In genomic region chr4:39043697-39044363, GRCh38 we compare ENCODE assay signal across 8 cellular contexts. TPM values are rescaled to one million over a fixed set of nuclear protein-coding genes. Genes with fewer than 3 reads are reported as not detected.
A peak's percentile ranks its signal among the peaks of the same experiment; 100 is the strongest.
DNase-seq lines count a peak whose midpoint lies in the region; ATAC-seq lines count a peak whose summit lies in the region.

No MANE protein-coding gene starts in this region.

- H3K27me3 ChIP-seq in mesendoderm (ENCODE audit: insufficient read depth, low read length, poor library complexity) (no peaks in the 10 kb centered on the region), aorta (ENCODE audit: control insufficient read depth in 1 of 2, insufficient read depth in 2 of 2, low read length in 1 of 2) (no peaks in the 10 kb centered on the region)

- H2AK5ac ChIP-seq in mesendoderm (ENCODE audit: low read length), result no peak overlapping the region

- peak overlapping the region; percentile 68 for H3K18ac ChIP-seq in mesendoderm (ENCODE audit: low read length)

- H3K9ac ChIP-seq in mesendoderm (ENCODE audit: low read length), result peak overlapping the region; percentile 62

- no peak overlapping the region for H4K5ac ChIP-seq in mesendoderm (ENCODE audit: low read length)

- H3K4me1 ChIP-seq in mesendoderm (ENCODE audit: control insufficient read depth, low read depth, low read length) (peaks cover 5% of the 10 kb centered on the region), aorta (ENCODE audit: control insufficient read depth in 1 of 2, insufficient read depth in 2 of 2, low read length in 2 of 2) (no peaks in the 10 kb centered on the region)

- H2BK120ac ChIP-seq in mesendoderm (ENCODE audit: low read depth, low read length), result no peak overlapping the region

- no peak overlapping the region for H4K8ac ChIP-seq in mesendoderm (ENCODE audit: low read depth, low read length)

- H2BK15ac ChIP-seq in mesendoderm (replicated peaks; ENCODE audit: low read depth), result peak overlapping the region; percentile 85

- H3K27ac ChIP-seq in mesendoderm (ENCODE audit: low read depth, low read length) (peak overlapping the region; percentile 33), aorta (ENCODE audit: low read depth in 1 of 2, low read length in 2 of 2) (peak overlapping the region in 1 of 2 donors; percentile 36)

- H3K9me3 ChIP-seq in aorta (ENCODE audit: control insufficient read depth, low read length), result no peaks in the 10 kb centered on the region

- DNase-seq in NCI-H1417 (lab: John Stamatoyannopoulos, UW), result peak in 2 of 3 experiments; percentile 31 to 68
- DNase-seq in NCI-H1417 treated with DMSO at 0.1 percent for 48 hours (lab: John Stamatoyannopoulos, UW), result no peak
- peak; percentile 82 for DNase-seq in OCI-M1 (lab: John Stamatoyannopoulos, UW)
- peak; percentile 56 for DNase-seq in cerebellar cortex (ENCODE audit: low spot score)
- DNase-seq in mesendoderm, result peak; percentile 14
- DNase-seq in aorta, result no peak
- DNase-seq in kidney glomerular epithelial cell (lab: John Stamatoyannopoulos, UW), result no peak

- H3K4me3 ChIP-seq in mesendoderm (ENCODE audit: low read length) (peak overlapping the region; percentile 45), aorta (ENCODE audit: low read length in 2 of 2) (peak overlapping the region; percentile 76 to 88)

- intact Hi-C loops in aorta (cut with DNase I), result no loop called here

- H3K4ac ChIP-seq in mesendoderm (ENCODE audit: low read depth, low read length), result no peak overlapping the region

- peak overlapping the region; percentile 85 for H3K56ac ChIP-seq in mesendoderm (ENCODE audit: low read length)

- peak overlapping the region; percentile 35 for H3K4me2 ChIP-seq in mesendoderm (ENCODE audit: low read length)

- no peaks in the 10 kb centered on the region for H3K36me3 ChIP-seq in mesendoderm (ENCODE audit: control insufficient read depth, insufficient read depth, low read length)
- H3K36me3 ChIP-seq in aorta (ENCODE audit: control insufficient read depth in 1 of 2, insufficient read depth in 2 of 2, low read length in 1 of 2), result no peaks in the 10 kb centered on the region

- WGBS in mesendoderm (ENCODE audit: extremely low coverage, insufficient coverage, low lambda C conversion rate), result no CpG with 5 or more reads among the region's 9 CpGs
- 8 to 10% methylated on average over 9 of the region's 9 CpGs for WGBS in aorta, 2 donors

- ATAC-seq in aorta (ENCODE audit: low FRiP score), result no peak
- ATAC-seq in HG03521 (IDR thresholded peaks at IDR 0.05; ENCODE audit: unreplicated experiment), result no peak

- no peaks in the 10 kb centered on the region for H3K79me1 ChIP-seq in mesendoderm (ENCODE audit: low read length)

- H2BK5ac ChIP-seq in mesendoderm (ENCODE audit: low read length), result no peak overlapping the region

- peaks cover 1% of the 10 kb centered on the region for H3K79me2 ChIP-seq in mesendoderm (ENCODE audit: control insufficient read depth, insufficient read depth, low read length)

- H3K23ac ChIP-seq in mesendoderm (ENCODE audit: low read length), result no peak overlapping the region

RNA-seq across cellular contexts. Expression of gene TMEM156, which starts 11.6 kb away (rescaled TPM):
- not detected for polyA plus RNA-seq in mesendoderm (2013, experiment 1 of 2)
- not detected for polyA plus RNA-seq in mesendoderm (2013, experiment 2 of 2)
- under 1 TPM; 0.30 to 0.52 TPM for total RNA-seq in aorta
- polyA plus RNA-seq in aorta, result under 1 TPM; 0.05 to 0.25 TPM

RNA-seq across cellular contexts. Expression of gene KLHL5, which starts 18.2 kb away (rescaled TPM):
- 9.7 TPM for polyA plus RNA-seq in mesendoderm (2013, experiment 1 of 2)
- 9.5 TPM for polyA plus RNA-seq in mesendoderm (2013, experiment 2 of 2)
- total RNA-seq in aorta, result 10 to 100 TPM; 31.7 to 40.0 TPM
- 10 to 100 TPM; 11.2 to 24.8 TPM for polyA plus RNA-seq in aorta

Comparison
In these comparisons a context has a peak if more than half of its experiments do, and no peak if none do; other contexts are left out.
1. DNase-seq: peak in NCI-H1417 (2 of 3), OCI-M1 (single experiment), cerebellar cortex (single experiment) and mesendoderm (single experiment); none in NCI-H1417 treated with DMSO at 0.1 percent for 48 hours (single experiment), aorta (0 of 2) and kidney glomerular epithelial cell (single experiment).